Comparison of ENCODE assay signal across 26 cellular contexts in the genomic region with DNA sequence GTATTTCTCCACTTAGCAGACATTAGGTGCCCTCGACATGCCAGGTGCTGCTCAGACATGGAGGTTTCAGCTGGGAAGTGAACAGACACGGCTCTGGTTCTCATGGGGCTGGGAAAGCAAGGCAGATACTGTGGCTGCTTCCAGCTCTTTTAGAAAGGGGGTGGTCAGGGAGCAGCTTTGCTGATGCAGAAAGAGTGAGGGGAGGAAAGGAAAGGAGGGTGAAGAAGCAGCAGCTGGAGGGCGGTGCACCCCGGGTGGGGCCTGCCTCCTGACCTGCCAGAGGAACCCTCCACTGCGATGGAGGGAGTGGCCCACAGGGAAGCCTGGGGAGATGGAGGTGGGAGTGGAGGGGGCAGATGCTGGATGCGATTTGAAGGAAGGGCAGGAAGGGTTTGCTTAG.
DNase-seq lines count a peak whose midpoint lies in the region; ATAC-seq and TF ChIP-seq lines count a peak whose summit lies in the region.
"Had no signal": no experiment of that assay in that cellular context is flagged by ENCODE, and none has a peak within 500 bp of the region (broad histone marks: within the 10 kb centered on the region; RNA-seq: fewer than 3 reads in every experiment).

No MANE protein-coding gene starts in this region.

- no CpG with 5 or more reads among the region's 6 CpGs for WGBS in H9 (ENCODE audit: extremely low coverage, insufficient read length, low lambda C conversion rate)

- TF ChIP-seq CTCF in H9 (conservative IDR thresholded peaks at IDR 0.05), result no peak

- ATAC-seq in left lobe of liver, result no peak
- no peak for ATAC-seq in sciatic nerve
- no peak for ATAC-seq in effector memory CD8-positive, alpha-beta T cell (replicated peaks)
- ATAC-seq: left colon, PC-3 had no signal

- H4K20me1 ChIP-seq in H9 (ENCODE audit: control insufficient read depth, insufficient read depth, insufficient read length), result no peaks in the 10 kb centered on the region

- H4K8ac ChIP-seq in H9 (replicated peaks; ENCODE audit: insufficient read length, low read depth, low read length), result no peak overlapping the region

- no peaks in the 10 kb centered on the region for H3K36me3 Mint-ChIP-seq in activated naive CD4-positive, alpha-beta T cell treated with anti-CD3 and anti-CD28 coated beads, Interleukin-2, amount 10 ng/mL, durations not matched to agents 7 days and 5 days
- peaks cover 5 to 24% (median 7%) of the 10 kb centered on the region in 3 experiments; a peak in 5 of 7 replicates for H3K36me3 Mint-ChIP-seq in H9 (ENCODE audit: insufficient read depth in 1 of 3, low read depth in 3 of 3)
- no peaks in the 10 kb centered on the region for H3K36me3 Mint-ChIP-seq in effector memory CD8-positive, alpha-beta T cell (ENCODE audit: insufficient read depth)
- peaks cover 3 to 25% (median 6%) of the 10 kb centered on the region in 3 donors for H3K36me3 Mint-ChIP-seq in CD8-positive, alpha-beta memory T cell

- H3K36me3 ChIP-seq in CD8-positive, alpha-beta memory T cell (ENCODE audit: insufficient read depth, low read length), result no peaks in the 10 kb centered on the region
- H3K36me3 ChIP-seq: BE2C, HAP-1, right lobe of liver, transverse colon had no signal

- H3K4me2 ChIP-seq in H9 (ENCODE audit: insufficient read depth, insufficient read length, low read length), result no peak overlapping the region

- H3K4me3 ChIP-seq in CD8-positive, alpha-beta memory T cell (ENCODE audit: low read length), result no peak overlapping the region
- H3K4me3 ChIP-seq: HAP-1, right lobe of liver, transverse colon had no signal

- H3K23ac ChIP-seq in H9 (ENCODE audit: insufficient read length, low read depth, low read length), result no peak overlapping the region

- H3K9me3 ChIP-seq in H9 (ENCODE audit: control insufficient read depth, low read depth, low read length), result no peaks in the 10 kb centered on the region
- H3K9me3 ChIP-seq in CD8-positive, alpha-beta memory T cell (ENCODE audit: low read length), result no peaks in the 10 kb centered on the region
- H3K9me3 ChIP-seq: BE2C, Caco-2, HAP-1, right lobe of liver, transverse colon had no signal

- no peaks in the 10 kb centered on the region for H3K79me1 ChIP-seq in H9 (ENCODE audit: insufficient read depth, low read depth, low read length, poor library complexity, severe bottlenecking)

- H3K4ac ChIP-seq in H9 (ENCODE audit: low read depth, low read length), result no peak overlapping the region

- H2BK15ac ChIP-seq in H9 (ENCODE audit: low read depth, low read length), result no peak overlapping the region

- H4K5ac ChIP-seq in H9 (ENCODE audit: insufficient read length, low read depth, low read length), result no peak overlapping the region

- no peak overlapping the region for H3T11ph ChIP-seq in H9 (ENCODE audit: low read length)

- no peak overlapping the region for H3K9ac ChIP-seq in H9 (ENCODE audit: extremely low read depth, insufficient read length, low read length)

- H4K91ac ChIP-seq in H9 (ENCODE audit: insufficient read length, low read depth, low read length), result no peak overlapping the region

- peak overlapping the region; percentile 24 for H3K27ac Mint-ChIP-seq in activated naive CD4-positive, alpha-beta T cell treated with anti-CD3 and anti-CD28 coated beads, Interleukin-2, amount 10 ng/mL, durations not matched to agents 7 days and 5 days
- peak overlapping the region; percentile 49 to 86 (median 64); a peak in 6 of 7 replicates for H3K27ac Mint-ChIP-seq in H9
- peak overlapping the region in 1 of 2 donors; percentile 83 for H3K27ac Mint-ChIP-seq in effector memory CD8-positive, alpha-beta T cell
- H3K27ac Mint-ChIP-seq in CD8-positive, alpha-beta memory T cell, result peak overlapping the region in 4 of 8 donors; percentile 17 to 68 (median 46)
- H3K27ac Mint-ChIP-seq: activated naive CD4-positive, alpha-beta T cell treated with anti-CD3 and anti-CD28 coated beads, Interleukin-2, amount 50 U/mL, for 24 hours; immature natural killer cell; progenitor cell of endocrine pancreas; T-helper 2 cell treated with Interferon-gamma antibody and Interleukin-4, amounts not matched to agents 5 μg/mL and 100 μg/mL, for 36 hours had no signal

- POLR2A ChIA-PET in CD8-positive, alpha-beta memory T cell (lab: Charles Lee), result no interaction called here

- no peak overlapping the region for H3K4me3 Mint-ChIP-seq in activated naive CD4-positive, alpha-beta T cell treated with anti-CD3 and anti-CD28 coated beads, Interleukin-2, amount 10 ng/mL, durations not matched to agents 7 days and 5 days
- H3K4me3 Mint-ChIP-seq in H9, result peak overlapping the region in 1 of 2 experiments; percentile 42; a peak in 1 of 5 replicates
- H3K4me3 Mint-ChIP-seq in effector memory CD8-positive, alpha-beta T cell, result no peak overlapping the region
- peak overlapping the region in 2 of 7 donors; percentile 8 to 85 for H3K4me3 Mint-ChIP-seq in CD8-positive, alpha-beta memory T cell
- H3K4me3 Mint-ChIP-seq: immature natural killer cell; T-helper 2 cell treated with Interferon-gamma antibody and Interleukin-4, amounts not matched to agents 5 μg/mL and 100 μg/mL, for 36 hours had no signal

- CTCF ChIA-PET in activated naive CD4-positive, alpha-beta T cell treated with anti-CD3 and anti-CD28 coated beads, Interleukin-2, amount 10 ng/mL, durations not matched to agents 7 days and 5 days (lab: Charles Lee), result interaction anchor here (3.4 kb wide), 1 partner anchor 128 kb away, joined by 20 read pairs; no protein-coding TSS in a partner anchor
- CTCF ChIA-PET in CD8-positive, alpha-beta memory T cell (lab: Charles Lee), result interaction anchor here (3.0 kb wide), 1 partner anchor 257 kb away, joined by 15 read pairs; the partner anchor contains the start of gene SLC35E4

- no peak overlapping the region for H2AFZ ChIP-seq in H9 (ENCODE audit: low read length)

- H2BK120ac ChIP-seq in H9 (ENCODE audit: low read depth, low read length, poor library complexity, severe bottlenecking), result no peak overlapping the region

- no peaks in the 10 kb centered on the region; the same call in 1 of the 2 replicates for H3K4me1 ChIP-seq in H9 (ENCODE audit: insufficient read depth, low read length)
- peaks cover 17% of the 10 kb centered on the region for H3K4me1 ChIP-seq in CD8-positive, alpha-beta memory T cell (ENCODE audit: insufficient read depth, low read length)
- H3K4me1 ChIP-seq: BE2C, Caco-2, transverse colon had no signal

- H2AK5ac ChIP-seq in H9 (ENCODE audit: insufficient read length, low read length), result no peak overlapping the region

- H3K27me3 ChIP-seq in H9 (ENCODE audit: insufficient read depth, low read length), result no peaks in the 10 kb centered on the region
- no peaks in the 10 kb centered on the region for H3K27me3 ChIP-seq in CD8-positive, alpha-beta memory T cell (ENCODE audit: insufficient read depth, low read length, poor library complexity, severe bottlenecking)
- H3K27me3 ChIP-seq: BE2C, right lobe of liver, transverse colon had no signal

- no peak overlapping the region for H2BK5ac ChIP-seq in H9 (ENCODE audit: insufficient read length, low read length)

- no peaks in the 10 kb centered on the region for H3K27me3 Mint-ChIP-seq in activated naive CD4-positive, alpha-beta T cell treated with anti-CD3 and anti-CD28 coated beads, Interleukin-2, amount 10 ng/mL, durations not matched to agents 7 days and 5 days
- no peaks in the 10 kb centered on the region for H3K27me3 Mint-ChIP-seq in H9 (ENCODE audit: low read depth)
- H3K27me3 Mint-ChIP-seq in effector memory CD8-positive, alpha-beta T cell, result no peaks in the 10 kb centered on the region
- H3K27me3 Mint-ChIP-seq in CD8-positive, alpha-beta memory T cell, result peaks cover 0 to 2% of the 10 kb centered on the region in 2 donors
- H3K27me3 Mint-ChIP-seq: activated naive CD4-positive, alpha-beta T cell treated with anti-CD3 and anti-CD28 coated beads, Interleukin-2, amount 50 U/mL, for 24 hours; progenitor cell of endocrine pancreas had no signal

- no peak overlapping the region for H3K56ac ChIP-seq in H9 (ENCODE audit: insufficient read length, low read depth, low read length)

- H3K14ac ChIP-seq in H9 (ENCODE audit: insufficient read depth, low read length), result no peak overlapping the region; the same call in 1 of the 2 replicates

- no peaks in the 10 kb centered on the region for H3K79me2 ChIP-seq in H9 (ENCODE audit: insufficient read depth, low read length)

- intact Hi-C loops in sciatic nerve (cut with DNase I), result no loop called here

- H2BK20ac ChIP-seq in H9 (ENCODE audit: low read depth, low read length, poor library complexity, severe bottlenecking), result no peak overlapping the region

- no peak overlapping the region for H3K27ac ChIP-seq in H9 (ENCODE audit: insufficient read length, low read depth, low read length)
- no peak overlapping the region for H3K27ac ChIP-seq in CD8-positive, alpha-beta memory T cell (ENCODE audit: low read depth, low read length)
- H3K27ac ChIP-seq: right lobe of liver, transverse colon had no signal

- H3K23me2 ChIP-seq in H9 (ENCODE audit: insufficient read length, low read depth, low read length, poor library complexity, severe bottlenecking), result no peaks in the 10 kb centered on the region

- H3K9me3 Mint-ChIP-seq in activated naive CD4-positive, alpha-beta T cell treated with anti-CD3 and anti-CD28 coated beads, Interleukin-2, amount 10 ng/mL, durations not matched to agents 7 days and 5 days, result no peaks in the 10 kb centered on the region
- no peaks in the 10 kb centered on the region; a peak in 1 of 5 replicates for H3K9me3 Mint-ChIP-seq in H9
- no peaks in the 10 kb centered on the region for H3K9me3 Mint-ChIP-seq in effector memory CD8-positive, alpha-beta T cell
- H3K9me3 Mint-ChIP-seq in CD8-positive, alpha-beta memory T cell, result no peaks in the 10 kb centered on the region
- H3K9me3 Mint-ChIP-seq: activated naive CD4-positive, alpha-beta T cell treated with anti-CD3 and anti-CD28 coated beads, Interleukin-2, amount 50 U/mL, for 24 hours; immature natural killer cell; T-helper 2 cell treated with Interferon-gamma antibody and Interleukin-4, amounts not matched to agents 5 μg/mL and 100 μg/mL, for 36 hours had no signal

- H3K18ac ChIP-seq in H9 (ENCODE audit: insufficient read length, low read depth, low read length), result no peak overlapping the region

- no peak for DNase-seq in activated naive CD4-positive, alpha-beta T cell treated with anti-CD3 and anti-CD28 coated beads, Interleukin-2, amount 10 ng/mL, durations not matched to agents 7 days and 5 days
- no peak for DNase-seq in activated naive CD4-positive, alpha-beta T cell (lab: John Stamatoyannopoulos, UW)
- DNase-seq in H9 (no peak), left lobe of liver (ENCODE audit: low spot score) (peak; percentile 36), sciatic nerve (ENCODE audit: low spot score) (peak; percentile 17), NCI-H1092 treated with DMSO at 0.1 percent for 48 hours (lab: John Stamatoyannopoulos, UW) (no peak)
- DNase-seq in effector memory CD8-positive, alpha-beta T cell, result no peak
- no peak for DNase-seq in CD8-positive, alpha-beta memory T cell
- DNase-seq: ACHN; anterior cingulate cortex; BE2C; Caco-2; effector memory CD4-positive, alpha-beta T cell; immature natural killer cell; left colon; NCI-H1417 treated with DMSO at 0.1 percent for 48 hours; NCI-H2029 treated with DMSO at 0.1 percent for 48 hours; NCI-H526; PC-3; Right ventricle myocardium superior had no signal

- no peak overlapping the region for H2BK12ac ChIP-seq in H9 (ENCODE audit: insufficient read length, low read depth, low read length)

- peaks cover 24% of the 10 kb centered on the region for H3K4me1 Mint-ChIP-seq in activated naive CD4-positive, alpha-beta T cell treated with anti-CD3 and anti-CD28 coated beads, Interleukin-2, amount 10 ng/mL, durations not matched to agents 7 days and 5 days
- H3K4me1 Mint-ChIP-seq in H9, result peaks cover 21 to 22% of the 10 kb centered on the region in 2 experiments
- peaks cover 4 to 13% of the 10 kb centered on the region in 2 donors for H3K4me1 Mint-ChIP-seq in effector memory CD8-positive, alpha-beta T cell (ENCODE audit: low read depth in 2 of 2)
- peaks cover 15 to 26% (median 21%) of the 10 kb centered on the region in 3 donors for H3K4me1 Mint-ChIP-seq in CD8-positive, alpha-beta memory T cell

Comparison
In these comparisons a context has a peak if more than half of its experiments do, and no peak if none do; other contexts are left out.
1. DNase-seq: peak in left lobe of liver (single experiment) and sciatic nerve (single experiment); none in activated naive CD4-positive, alpha-beta T cell treated with anti-CD3 and anti-CD28 coated beads, Interleukin-2, amount 10 ng/mL, durations not matched to agents 7 days and 5 days (single experiment), activated naive CD4-positive, alpha-beta T cell (0 of 4), H9 (single experiment), effector memory CD8-positive, alpha-beta T cell (0 of 3), CD8-positive, alpha-beta memory T cell (0 of 5) and NCI-H1092 treated with DMSO at 0.1 percent for 48 hours (single experiment).